ENCODE assay signal across 8 cellular contexts in the genomic region with DNA sequence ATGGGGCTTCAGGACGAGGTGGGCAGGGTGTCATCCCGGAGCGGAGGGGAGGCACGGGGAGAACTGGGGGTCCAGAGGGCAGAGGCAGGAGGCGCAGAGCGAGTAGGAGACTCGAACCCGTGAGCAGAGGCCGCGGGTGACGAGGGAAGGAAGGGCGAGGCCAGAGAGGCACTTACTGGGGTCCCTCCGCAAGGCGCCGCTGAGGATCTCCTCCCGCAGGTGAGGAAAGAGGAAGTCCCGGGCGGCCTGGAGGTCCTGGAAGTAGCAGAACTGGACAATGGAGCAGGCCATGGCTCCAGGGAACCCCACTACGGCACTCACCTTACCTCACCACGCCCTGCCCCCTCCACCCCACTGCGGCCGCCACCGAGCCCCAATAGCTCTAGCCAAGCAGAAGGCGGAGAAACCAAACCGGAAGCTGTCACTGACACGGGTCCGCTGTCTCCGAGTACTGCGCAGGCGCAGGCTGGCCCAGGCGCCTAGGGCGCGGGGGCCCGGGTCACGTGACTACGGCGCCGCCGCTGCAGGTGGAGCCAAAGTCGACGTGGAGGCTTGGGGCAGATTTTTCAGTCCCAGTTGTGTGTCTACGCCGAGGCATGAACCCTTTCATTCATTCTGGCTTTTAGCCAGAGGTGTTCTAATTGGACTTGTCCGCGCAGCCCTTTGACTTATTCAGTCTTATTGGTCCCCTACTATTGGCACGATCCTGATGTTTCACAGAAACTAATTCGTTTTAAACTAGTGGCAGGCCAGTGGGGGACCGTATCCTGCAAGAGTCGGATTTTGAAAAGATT. TPM values are rescaled to one million over a fixed set of nuclear protein-coding genes. Genes with fewer than 3 reads are reported as not detected.
DNase-seq lines count a peak whose midpoint lies in the region; ATAC-seq, FAIRE-seq and TF ChIP-seq lines count a peak whose summit lies in the region.

A gene with protein sequence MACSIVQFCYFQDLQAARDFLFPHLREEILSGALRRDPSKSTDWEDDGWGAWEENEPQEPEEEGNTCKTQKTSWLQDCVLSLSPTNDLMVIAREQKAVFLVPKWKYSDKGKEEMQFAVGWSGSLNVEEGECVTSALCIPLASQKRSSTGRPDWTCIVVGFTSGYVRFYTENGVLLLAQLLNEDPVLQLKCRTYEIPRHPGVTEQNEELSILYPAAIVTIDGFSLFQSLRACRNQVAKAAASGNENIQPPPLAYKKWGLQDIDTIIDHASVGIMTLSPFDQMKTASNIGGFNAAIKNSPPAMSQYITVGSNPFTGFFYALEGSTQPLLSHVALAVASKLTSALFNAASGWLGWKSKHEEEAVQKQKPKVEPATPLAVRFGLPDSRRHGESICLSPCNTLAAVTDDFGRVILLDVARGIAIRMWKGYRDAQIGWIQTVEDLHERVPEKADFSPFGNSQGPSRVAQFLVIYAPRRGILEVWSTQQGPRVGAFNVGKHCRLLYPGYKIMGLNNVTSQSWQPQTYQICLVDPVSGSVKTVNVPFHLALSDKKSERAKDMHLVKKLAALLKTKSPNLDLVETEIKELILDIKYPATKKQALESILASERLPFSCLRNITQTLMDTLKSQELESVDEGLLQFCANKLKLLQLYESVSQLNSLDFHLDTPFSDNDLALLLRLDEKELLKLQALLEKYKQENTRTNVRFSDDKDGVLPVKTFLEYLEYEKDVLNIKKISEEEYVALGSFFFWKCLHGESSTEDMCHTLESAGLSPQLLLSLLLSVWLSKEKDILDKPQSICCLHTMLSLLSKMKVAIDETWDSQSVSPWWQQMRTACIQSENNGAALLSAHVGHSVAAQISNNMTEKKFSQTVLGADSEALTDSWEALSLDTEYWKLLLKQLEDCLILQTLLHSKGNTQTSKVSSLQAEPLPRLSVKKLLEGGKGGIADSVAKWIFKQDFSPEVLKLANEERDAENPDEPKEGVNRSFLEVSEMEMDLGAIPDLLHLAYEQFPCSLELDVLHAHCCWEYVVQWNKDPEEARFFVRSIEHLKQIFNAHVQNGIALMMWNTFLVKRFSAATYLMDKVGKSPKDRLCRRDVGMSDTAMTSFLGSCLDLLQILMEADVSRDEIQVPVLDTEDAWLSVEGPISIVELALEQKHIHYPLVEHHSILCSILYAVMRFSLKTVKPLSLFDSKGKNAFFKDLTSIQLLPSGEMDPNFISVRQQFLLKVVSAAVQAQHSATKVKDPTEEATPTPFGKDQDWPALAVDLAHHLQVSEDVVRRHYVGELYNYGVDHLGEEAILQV (N-terminal part only) (minus strand): TSS at position 407 of the 794 bp plus-strand sequence. CDS start 116 bp downstream, at position 291.

- TF ChIP-seq CTCF in BE2C (IDR thresholded peaks at IDR 0.05; ENCODE audit: low read depth, low read length) (no peak), colonic mucosa (IDR thresholded peaks at IDR 0.05) (no peak)

- H3K27me3 ChIP-seq in BE2C (no peaks in the 10 kb centered on the region; the same call in 1 of the 2 replicates), colonic mucosa (no peaks in the 10 kb centered on the region), layer of hippocampus (ENCODE audit: control insufficient read depth, insufficient read depth, low read length) (no peaks in the 10 kb centered on the region)

- FAIRE-seq in GM19239 (lab: Jason Lieb, UNC), result peak; percentile 94

- DNase-seq in BE2C (peak; percentile 97), GM19239 (ENCODE audit: insufficient read length, low spot score) (peak; percentile 87), NCI-H510A treated with DMSO at 0.1 percent for 48 hours (lab: John Stamatoyannopoulos, UW) (peak; percentile 94), colonic mucosa (peak; percentile 96)
- DNase-seq in activated CD4-positive, alpha-beta T cell treated with anti-CD3 and anti-CD28 coated beads for 24 hours (ENCODE audit: low read depth in 2 of 2), result peak; percentile 94
- DNase-seq in stimulated activated CD4-positive, alpha-beta T cell treated with anti-CD3 and anti-CD28 coated beads, Interleukin-1b, Interleukin-23, amount 100 ng/mL, for 4 hours (ENCODE audit: low read depth in 2 of 2), result peak; percentile 94

- peak within 1 kb of the TSS; percentile 76 for H3K27ac ChIP-seq in colonic mucosa
- peak within 1 kb of the TSS; percentile 74 for H3K27ac ChIP-seq in layer of hippocampus (ENCODE audit: low read depth, low read length)

- H3K4me1 ChIP-seq in BE2C (no peaks in the 10 kb centered on the region; the same call in 1 of the 2 replicates), colonic mucosa (peaks cover 11% of the 10 kb centered on the region)

- peak within 1 kb of the TSS; percentile 90 for H3K4me3 ChIP-seq in BE2C (ENCODE audit: low read depth, low read length)
- H3K4me3 ChIP-seq in colonic mucosa, result peak within 1 kb of the TSS; percentile 82

- no peaks in the 10 kb centered on the region for H3K9me3 ChIP-seq in BE2C
- H3K9me3 ChIP-seq in colonic mucosa, result no peaks in the 10 kb centered on the region

- peaks cover 11% of the 10 kb centered on the region for H3K36me3 ChIP-seq in BE2C
- H3K36me3 ChIP-seq in colonic mucosa, result no peaks in the 10 kb centered on the region

- peak; percentile 96 for ATAC-seq in HG03442 (IDR thresholded peaks at IDR 0.05; ENCODE audit: unreplicated experiment)

- peak within 1 kb of the TSS; percentile 91 to 98 for H3K9ac ChIP-seq in colonic mucosa (ENCODE audit: low read depth in 2 of 2, low read length in 2 of 2)

- intact Hi-C loops in colonic mucosa (cut with DNase I), result no loop called here

RNA-seq across cellular contexts. Expression of the gene that starts here (rescaled TPM):
- polyA plus RNA-seq in BE2C (2012; ENCODE audit: insufficient read depth, insufficient read length, low read depth), result 22.3 TPM
- 10 to 100 TPM; 33.2 to 34.2 TPM for total RNA-seq in colonic mucosa

Comparison
In these comparisons a context has a peak if more than half of its experiments do, and no peak if none do; other contexts are left out.
1. Peak in every context shown above with its lines: DNase-seq, ATAC-seq, H3K4me3 ChIP-seq and H3K27ac ChIP-seq.